In the genomic region with DNA sequence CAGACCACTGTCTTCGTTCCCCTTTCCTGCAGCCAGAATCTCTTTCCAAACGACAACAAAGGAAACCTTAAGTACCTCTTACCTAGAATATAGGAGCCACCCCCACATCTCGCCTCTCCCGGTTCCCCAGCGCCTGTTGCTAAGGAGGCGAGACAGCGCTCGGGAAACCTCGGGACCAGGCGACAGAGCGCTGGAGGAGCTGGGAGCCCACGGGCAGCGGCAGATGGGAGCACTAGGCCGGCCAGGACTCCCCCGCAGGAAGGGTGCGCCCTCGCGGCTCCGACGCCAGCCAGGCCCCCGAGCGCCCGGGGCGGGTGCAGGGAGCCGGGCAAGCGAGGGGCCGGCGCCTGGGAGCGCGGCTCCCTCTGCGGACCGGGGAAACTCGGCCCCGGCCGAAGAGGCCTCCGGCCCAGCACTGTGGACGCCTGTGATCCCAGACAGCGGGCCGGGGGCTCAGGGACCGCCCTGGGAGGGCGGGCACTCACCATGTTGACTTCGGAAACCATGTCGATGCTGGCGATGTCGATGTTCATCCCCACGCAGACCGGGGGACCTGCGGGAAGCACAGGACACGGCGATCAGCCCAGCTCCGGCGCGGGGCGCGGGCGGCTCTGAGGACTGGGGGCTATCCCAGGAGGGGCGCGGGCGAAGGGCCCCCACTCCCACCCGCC, we compare ENCODE assay signal across 1 cellular context.
TF ChIP-seq lines count a peak whose summit lies in the region.

No MANE protein-coding gene starts in this region.

TF ChIP-seq in H1, 55 proteins besides CTCF, POLR2A, EP300 and RAD21 (continued from another document):
- TF ChIP-seq, protein P1, sequence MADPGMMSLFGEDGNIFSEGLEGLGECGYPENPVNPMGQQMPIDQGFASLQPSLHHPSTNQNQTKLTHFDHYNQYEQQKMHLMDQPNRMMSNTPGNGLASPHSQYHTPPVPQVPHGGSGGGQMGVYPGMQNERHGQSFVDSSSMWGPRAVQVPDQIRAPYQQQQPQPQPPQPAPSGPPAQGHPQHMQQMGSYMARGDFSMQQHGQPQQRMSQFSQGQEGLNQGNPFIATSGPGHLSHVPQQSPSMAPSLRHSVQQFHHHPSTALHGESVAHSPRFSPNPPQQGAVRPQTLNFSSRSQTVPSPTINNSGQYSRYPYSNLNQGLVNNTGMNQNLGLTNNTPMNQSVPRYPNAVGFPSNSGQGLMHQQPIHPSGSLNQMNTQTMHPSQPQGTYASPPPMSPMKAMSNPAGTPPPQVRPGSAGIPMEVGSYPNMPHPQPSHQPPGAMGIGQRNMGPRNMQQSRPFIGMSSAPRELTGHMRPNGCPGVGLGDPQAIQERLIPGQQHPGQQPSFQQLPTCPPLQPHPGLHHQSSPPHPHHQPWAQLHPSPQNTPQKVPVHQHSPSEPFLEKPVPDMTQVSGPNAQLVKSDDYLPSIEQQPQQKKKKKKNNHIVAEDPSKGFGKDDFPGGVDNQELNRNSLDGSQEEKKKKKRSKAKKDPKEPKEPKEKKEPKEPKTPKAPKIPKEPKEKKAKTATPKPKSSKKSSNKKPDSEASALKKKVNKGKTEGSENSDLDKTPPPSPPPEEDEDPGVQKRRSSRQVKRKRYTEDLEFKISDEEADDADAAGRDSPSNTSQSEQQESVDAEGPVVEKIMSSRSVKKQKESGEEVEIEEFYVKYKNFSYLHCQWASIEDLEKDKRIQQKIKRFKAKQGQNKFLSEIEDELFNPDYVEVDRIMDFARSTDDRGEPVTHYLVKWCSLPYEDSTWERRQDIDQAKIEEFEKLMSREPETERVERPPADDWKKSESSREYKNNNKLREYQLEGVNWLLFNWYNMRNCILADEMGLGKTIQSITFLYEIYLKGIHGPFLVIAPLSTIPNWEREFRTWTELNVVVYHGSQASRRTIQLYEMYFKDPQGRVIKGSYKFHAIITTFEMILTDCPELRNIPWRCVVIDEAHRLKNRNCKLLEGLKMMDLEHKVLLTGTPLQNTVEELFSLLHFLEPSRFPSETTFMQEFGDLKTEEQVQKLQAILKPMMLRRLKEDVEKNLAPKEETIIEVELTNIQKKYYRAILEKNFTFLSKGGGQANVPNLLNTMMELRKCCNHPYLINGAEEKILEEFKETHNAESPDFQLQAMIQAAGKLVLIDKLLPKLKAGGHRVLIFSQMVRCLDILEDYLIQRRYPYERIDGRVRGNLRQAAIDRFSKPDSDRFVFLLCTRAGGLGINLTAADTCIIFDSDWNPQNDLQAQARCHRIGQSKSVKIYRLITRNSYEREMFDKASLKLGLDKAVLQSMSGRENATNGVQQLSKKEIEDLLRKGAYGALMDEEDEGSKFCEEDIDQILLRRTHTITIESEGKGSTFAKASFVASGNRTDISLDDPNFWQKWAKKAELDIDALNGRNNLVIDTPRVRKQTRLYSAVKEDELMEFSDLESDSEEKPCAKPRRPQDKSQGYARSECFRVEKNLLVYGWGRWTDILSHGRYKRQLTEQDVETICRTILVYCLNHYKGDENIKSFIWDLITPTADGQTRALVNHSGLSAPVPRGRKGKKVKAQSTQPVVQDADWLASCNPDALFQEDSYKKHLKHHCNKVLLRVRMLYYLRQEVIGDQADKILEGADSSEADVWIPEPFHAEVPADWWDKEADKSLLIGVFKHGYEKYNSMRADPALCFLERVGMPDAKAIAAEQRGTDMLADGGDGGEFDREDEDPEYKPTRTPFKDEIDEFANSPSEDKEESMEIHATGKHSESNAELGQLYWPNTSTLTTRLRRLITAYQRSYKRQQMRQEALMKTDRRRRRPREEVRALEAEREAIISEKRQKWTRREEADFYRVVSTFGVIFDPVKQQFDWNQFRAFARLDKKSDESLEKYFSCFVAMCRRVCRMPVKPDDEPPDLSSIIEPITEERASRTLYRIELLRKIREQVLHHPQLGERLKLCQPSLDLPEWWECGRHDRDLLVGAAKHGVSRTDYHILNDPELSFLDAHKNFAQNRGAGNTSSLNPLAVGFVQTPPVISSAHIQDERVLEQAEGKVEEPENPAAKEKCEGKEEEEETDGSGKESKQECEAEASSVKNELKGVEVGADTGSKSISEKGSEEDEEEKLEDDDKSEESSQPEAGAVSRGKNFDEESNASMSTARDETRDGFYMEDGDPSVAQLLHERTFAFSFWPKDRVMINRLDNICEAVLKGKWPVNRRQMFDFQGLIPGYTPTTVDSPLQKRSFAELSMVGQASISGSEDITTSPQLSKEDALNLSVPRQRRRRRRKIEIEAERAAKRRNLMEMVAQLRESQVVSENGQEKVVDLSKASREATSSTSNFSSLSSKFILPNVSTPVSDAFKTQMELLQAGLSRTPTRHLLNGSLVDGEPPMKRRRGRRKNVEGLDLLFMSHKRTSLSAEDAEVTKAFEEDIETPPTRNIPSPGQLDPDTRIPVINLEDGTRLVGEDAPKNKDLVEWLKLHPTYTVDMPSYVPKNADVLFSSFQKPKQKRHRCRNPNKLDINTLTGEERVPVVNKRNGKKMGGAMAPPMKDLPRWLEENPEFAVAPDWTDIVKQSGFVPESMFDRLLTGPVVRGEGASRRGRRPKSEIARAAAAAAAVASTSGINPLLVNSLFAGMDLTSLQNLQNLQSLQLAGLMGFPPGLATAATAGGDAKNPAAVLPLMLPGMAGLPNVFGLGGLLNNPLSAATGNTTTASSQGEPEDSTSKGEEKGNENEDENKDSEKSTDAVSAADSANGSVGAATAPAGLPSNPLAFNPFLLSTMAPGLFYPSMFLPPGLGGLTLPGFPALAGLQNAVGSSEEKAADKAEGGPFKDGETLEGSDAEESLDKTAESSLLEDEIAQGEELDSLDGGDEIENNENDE (IDR thresholded peaks at IDR 0.05; ENCODE audit: insufficient replicate concordance, low read length) = no peak
- TF ChIP-seq, protein P2, sequence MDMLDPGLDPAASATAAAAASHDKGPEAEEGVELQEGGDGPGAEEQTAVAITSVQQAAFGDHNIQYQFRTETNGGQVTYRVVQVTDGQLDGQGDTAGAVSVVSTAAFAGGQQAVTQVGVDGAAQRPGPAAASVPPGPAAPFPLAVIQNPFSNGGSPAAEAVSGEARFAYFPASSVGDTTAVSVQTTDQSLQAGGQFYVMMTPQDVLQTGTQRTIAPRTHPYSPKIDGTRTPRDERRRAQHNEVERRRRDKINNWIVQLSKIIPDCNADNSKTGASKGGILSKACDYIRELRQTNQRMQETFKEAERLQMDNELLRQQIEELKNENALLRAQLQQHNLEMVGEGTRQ (IDR thresholded peaks at IDR 0.05; ENCODE audit: low read length) = no peak
- TF ChIP-seq TEAD4 (IDR thresholded peaks at IDR 0.05; ENCODE audit: low read depth, low read length) (no peak), YY1 (IDR thresholded peaks at IDR 0.05; ENCODE audit: low read depth, low read length) (0 out of 2 replicates have a peak, but pooled peaks have one; percentile 1)
TF ChIP-seq in H1: peak in this region for 1.
